25 cellular contexts compared by ENCODE assay signal in the genomic region with DNA sequence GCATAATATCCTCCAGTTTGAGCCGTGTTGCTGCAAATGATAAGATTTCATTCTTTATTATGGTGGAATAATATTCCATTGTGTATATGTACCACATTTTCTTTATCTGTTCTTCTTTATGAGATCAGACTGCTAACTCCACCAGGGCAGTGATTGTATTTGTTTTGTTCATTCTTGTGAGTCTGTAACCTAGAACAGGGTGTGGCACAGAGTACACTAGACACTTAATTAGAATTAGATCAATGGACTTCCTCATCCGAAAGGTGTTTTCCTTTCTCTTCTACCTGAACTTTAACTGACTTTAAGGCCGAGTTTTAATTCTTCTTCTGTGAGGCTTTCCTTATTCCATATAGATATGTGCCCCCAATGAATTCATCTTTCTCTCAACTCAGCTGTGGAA.
"Had no signal": no experiment of that assay in that cellular context is flagged by ENCODE, and none has a peak within 500 bp of the region (broad histone marks: within the 10 kb centered on the region; RNA-seq: fewer than 3 reads in every experiment).

No MANE protein-coding gene starts in this region.

- H3K27ac ChIP-seq: left lung, lower lobe of right lung, ovary, right atrium auricular region, right lobe of liver, stomach, testis, thyroid gland, transverse colon, upper lobe of left lung, vagina had no signal

- H3K9me3 ChIP-seq: left lung, lower lobe of right lung, ovary, right atrium auricular region, right lobe of liver, stomach, testis, thyroid gland, transverse colon, upper lobe of left lung, vagina had no signal

- H3K4me3 ChIP-seq: left lung, lower lobe of right lung, ovary, right atrium auricular region, right lobe of liver, stomach, testis, thyroid gland, transverse colon, upper lobe of left lung, vagina had no signal

- DNase-seq: hippocampal formation; kidney; left colon; left lung; lower lobe of right lung; mesendoderm; naive thymus-derived CD4-positive, alpha-beta T cell; ovary; right lobe of liver; stimulated activated CD4-positive, alpha-beta T cell treated with anti-CD3 and anti-CD28 coated beads, Interleukin-12 subunit alpha, Interleukin-12 subunit beta, amount 100 ng/mL, for 4 hours; stimulated activated CD4-positive, alpha-beta T cell treated with anti-CD3 and anti-CD28 coated beads, Interleukin-15, amount 100 ng/mL, for 24 hours; stimulated activated CD4-positive, alpha-beta T cell treated with anti-CD3 and anti-CD28 coated beads, Interleukin-2, amount 100 ng/mL, for 24 hours; stimulated activated CD4-positive, alpha-beta T cell treated with anti-CD3 and anti-CD28 coated beads, Interleukin-4, amount 100 ng/mL, for 1 hour; stimulated activated naive B cell treated with anti-CD40 and anti-IgM and Interleukin-4, amounts not matched to agents 10 μg/mL and 1 μg/mL and 100 μg/mL, for 72 hours; stimulated activated naive CD8-positive, alpha-beta T cell treated with anti-CD3 and anti-CD28 coated beads, Interleukin-15, Interleukin-2, amounts not matched to agents 100 U/mL and 50 U/mL, for 24 hours; stomach; testis; thyroid gland; transverse colon; upper lobe of left lung had no signal

- H3K4me1 ChIP-seq: left lung, lower lobe of right lung, right atrium auricular region, right lobe of liver, stomach, testis, thyroid gland, transverse colon, upper lobe of left lung, vagina had no signal

- FAIRE-seq: kidney had no signal

- ATAC-seq: left colon; left lung; lower lobe of right lung; naive thymus-derived CD4-positive, alpha-beta T cell; natural killer cell treated with Interleukin-12 subunit alpha and Interleukin-12 subunit beta and Interleukin-15 and Interleukin-18, amount 100 ng/mL, for 72 hours; right lobe of liver; stimulated activated naive B cell treated with anti-CD40 and anti-IgM and Interleukin-4, amounts not matched to agents 10 μg/mL and 1 μg/mL and 100 μg/mL, for 72 hours; stimulated activated naive CD8-positive, alpha-beta T cell treated with anti-CD3 and anti-CD28 coated beads, Interleukin-15, Interleukin-2, amounts not matched to agents 100 U/mL and 50 U/mL, for 24 hours had no signal

- H3K36me3 Mint-ChIP-seq: mesothelial cell of epicardium; naive thymus-derived CD4-positive, alpha-beta T cell; natural killer cell treated with Interleukin-12 subunit alpha and Interleukin-12 subunit beta and Interleukin-15 and Interleukin-18, amount 100 ng/mL, for 72 hours; stimulated activated naive B cell treated with anti-CD40 and anti-IgM and Interleukin-4, amounts not matched to agents 10 μg/mL and 1 μg/mL and 100 μg/mL, for 72 hours had no signal

- H3K27me3 Mint-ChIP-seq: natural killer cell treated with Interleukin-12 subunit alpha and Interleukin-12 subunit beta and Interleukin-15 and Interleukin-18, amount 100 ng/mL, for 72 hours; progenitor cell of endocrine pancreas; stimulated activated naive B cell treated with anti-CD40 and anti-IgM and Interleukin-4, amounts not matched to agents 10 μg/mL and 1 μg/mL and 100 μg/mL, for 72 hours had no signal

- H3K4me1 Mint-ChIP-seq: naive thymus-derived CD4-positive, alpha-beta T cell; stimulated activated naive B cell treated with anti-CD40 and anti-IgM and Interleukin-4, amounts not matched to agents 10 μg/mL and 1 μg/mL and 100 μg/mL, for 72 hours had no signal

- H3K27me3 ChIP-seq: left lung, ovary, right atrium auricular region, right lobe of liver, stomach, testis, thyroid gland, transverse colon, upper lobe of left lung, vagina had no signal

- H3K9me3 Mint-ChIP-seq: mesothelial cell of epicardium; natural killer cell treated with Interleukin-12 subunit alpha and Interleukin-12 subunit beta and Interleukin-15 and Interleukin-18, amount 100 ng/mL, for 72 hours; stimulated activated naive B cell treated with anti-CD40 and anti-IgM and Interleukin-4, amounts not matched to agents 10 μg/mL and 1 μg/mL and 100 μg/mL, for 72 hours had no signal

- H3K27ac Mint-ChIP-seq: mesothelial cell of epicardium; naive thymus-derived CD4-positive, alpha-beta T cell; natural killer cell treated with Interleukin-12 subunit alpha and Interleukin-12 subunit beta and Interleukin-15 and Interleukin-18, amount 100 ng/mL, for 72 hours; progenitor cell of endocrine pancreas; stimulated activated naive B cell treated with anti-CD40 and anti-IgM and Interleukin-4, amounts not matched to agents 10 μg/mL and 1 μg/mL and 100 μg/mL, for 72 hours had no signal

- H3K4me3 Mint-ChIP-seq: mesothelial cell of epicardium; naive thymus-derived CD4-positive, alpha-beta T cell; natural killer cell treated with Interleukin-12 subunit alpha and Interleukin-12 subunit beta and Interleukin-15 and Interleukin-18, amount 100 ng/mL, for 72 hours; stimulated activated naive B cell treated with anti-CD40 and anti-IgM and Interleukin-4, amounts not matched to agents 10 μg/mL and 1 μg/mL and 100 μg/mL, for 72 hours had no signal

- H3K36me3 ChIP-seq: left lung, lower lobe of right lung, ovary, right atrium auricular region, right lobe of liver, stomach, thyroid gland, transverse colon, upper lobe of left lung, vagina had no signal
